12 cellular contexts compared by ENCODE assay signal in genomic region chrX:18490816-18491215, GRCh38.
"Had no signal": no experiment of that assay in that cellular context is flagged by ENCODE, and none has a peak within 500 bp of the region (broad histone marks: within the 10 kb centered on the region; RNA-seq: fewer than 3 reads in every experiment).

No MANE protein-coding gene starts in this region.

- H3K36me3 ChIP-seq: colonic mucosa, gastrocnemius medialis, pancreas had no signal

- H3K9me3 ChIP-seq: colonic mucosa, gastrocnemius medialis, pancreas had no signal

- H3K4me3 ChIP-seq: colonic mucosa, gastrocnemius medialis, pancreas had no signal

- H3K27me3 ChIP-seq: colonic mucosa, gastrocnemius medialis, pancreas had no signal

- DNase-seq: activated CD4-positive, alpha-beta memory T cell treated with anti-CD3 and anti-CD28 coated beads, Interleukin-2, amount 10 ng/mL, durations not matched to agents 7 days and 5 days; activated CD4-positive, alpha-beta T cell treated with anti-CD3 and anti-CD28 coated beads for 36 hours; activated naive CD4-positive, alpha-beta T cell treated with anti-CD3 and anti-CD28 coated beads, Interleukin-2, amount 50 U/mL, for 16 hours; activated T-cell treated with anti-CD3 and anti-CD28 coated beads, Interleukin-2, amount 50 U/mL, for 24 hours; caudate nucleus; colonic mucosa; effector CD4-positive, alpha-beta T cell; gastrocnemius medialis; kidney glomerular epithelial cell; pancreas; T-helper 2 cell had no signal

- H3K27ac ChIP-seq: colonic mucosa, gastrocnemius medialis, pancreas had no signal

- ATAC-seq: activated CD4-positive, alpha-beta T cell treated with anti-CD3 and anti-CD28 coated beads for 36 hours; gastrocnemius medialis; pancreas; stimulated activated memory B cell treated with anti-CD40 and anti-IgM and Interleukin-4, amounts not matched to agents 10 μg/mL and 1 μg/mL and 100 μg/mL, for 72 hours had no signal

- H3K4me1 ChIP-seq: colonic mucosa, gastrocnemius medialis, pancreas had no signal
